14 cellular contexts compared by ENCODE assay signal in genomic region chr22:42794551-42795510, GRCh38.
DNase-seq lines count a peak whose midpoint lies in the region; ATAC-seq and TF ChIP-seq lines count a peak whose summit lies in the region.
"Had no signal": no experiment of that assay in that cellular context is flagged by ENCODE, and none has a peak within 500 bp of the region (broad histone marks: within the 10 kb centered on the region; RNA-seq: fewer than 3 reads in every experiment).

No MANE protein-coding gene starts in this region.

- no peaks in the 10 kb centered on the region for H3K79me2 ChIP-seq in GM23338 (replicated peaks; ENCODE audit: insufficient read depth)

- H3K9me3 ChIP-seq in WERI-Rb-1 (ENCODE audit: severe bottlenecking) (no peaks in the 10 kb centered on the region), spleen (no peaks in the 10 kb centered on the region)
- H3K9me3 ChIP-seq: breast epithelium, testis had no signal

- H3K27ac ChIP-seq in GM23338 (ENCODE audit: low read depth) (no peak overlapping the region), WERI-Rb-1 (no peak overlapping the region), spleen (peak overlapping the region; percentile 53 to 84 (median 70))
- H3K27ac ChIP-seq: breast epithelium, testis had no signal

- no peak overlapping the region for H2AFZ ChIP-seq in GM23338

- H3K27me3 ChIP-seq in GM23338 (ENCODE audit: insufficient read depth) = no peaks in the 10 kb centered on the region
- no peaks in the 10 kb centered on the region for H3K27me3 ChIP-seq in WERI-Rb-1 (ENCODE audit: insufficient read depth, low read depth, severe bottlenecking)
- no peaks in the 10 kb centered on the region for H3K27me3 ChIP-seq in spleen (replicated peaks in 1 of 7)
- H3K27me3 ChIP-seq: breast epithelium, testis had no signal

- H3K4me1 ChIP-seq in GM23338 (ENCODE audit: insufficient read depth) = no peaks in the 10 kb centered on the region
- peaks cover 0 to 63% (median 22%) of the 10 kb centered on the region in 6 donors for H3K4me1 ChIP-seq in spleen
- H3K4me1 ChIP-seq: breast epithelium had no signal

- intact Hi-C loops in spleen (cut with DNase I; ENCODE audit: low total_unique reads) = no loop called here

- H3K36me3 ChIP-seq in GM23338 (ENCODE audit: insufficient read depth) = no peaks in the 10 kb centered on the region
- peaks cover 5% of the 10 kb centered on the region; the same call in 1 of the 2 replicates for H3K36me3 ChIP-seq in WERI-Rb-1
- H3K36me3 ChIP-seq in spleen = peaks cover 0 to 71% (median 17%) of the 10 kb centered on the region in 6 donors
- H3K36me3 ChIP-seq: breast epithelium had no signal

- H3K27ac Mint-ChIP-seq in GM23338 = no peak overlapping the region

- H3K9me3 Mint-ChIP-seq in GM23338 = no peaks in the 10 kb centered on the region; the same call in 2 of the 3 replicates

- no peak for TF ChIP-seq POLR2A in spleen (IDR thresholded peaks at IDR 0.05)

- H3K4me3 ChIP-seq in GM23338 (no peak overlapping the region), WERI-Rb-1 (ENCODE audit: low read depth, low read length) (no peak overlapping the region), spleen (no peak overlapping the region)
- H3K4me3 ChIP-seq: breast epithelium, testis had no signal

- WGBS in spleen, 5 donors = 80 to 90% (median 86%) methylated on average over 25 of the region's 25 CpGs

- no peak overlapping the region for H3K4me2 ChIP-seq in GM23338

- TF ChIP-seq CTCF in GM23338 (conservative IDR thresholded peaks at IDR 0.05; ENCODE audit: low read depth in 2 of 2) = peak; percentile 40 to 71
- peak; percentile 52 for TF ChIP-seq CTCF in WERI-Rb-1 (IDR thresholded peaks at IDR 0.05; ENCODE audit: low read depth, low read length)
- peak in 2 of 11 experiments; percentile 10 to 21 for TF ChIP-seq CTCF in spleen (IDR thresholded peaks at IDR 0.05 in 8 of 11, conservative IDR thresholded peaks at IDR 0.05 in 3 of 11)

- no peak overlapping the region for H3K4me3 Mint-ChIP-seq in GM23338

- ATAC-seq in GM23338 (peak; percentile 65), HG03460 (IDR thresholded peaks at IDR 0.05; ENCODE audit: unreplicated experiment) (no peak), HG03442 (IDR thresholded peaks at IDR 0.05; ENCODE audit: unreplicated experiment) (no peak)

- H3K4me1 Mint-ChIP-seq in GM23338 = peaks cover 5% of the 10 kb centered on the region; the same call in 1 of the 3 replicates

- no peaks in the 10 kb centered on the region for H3K9me2 ChIP-seq in GM23338 (ENCODE audit: insufficient read depth)

- peak; percentile 50 for DNase-seq in GM23338 (ENCODE audit: low spot score)
- DNase-seq in WERI-Rb-1 = peak; percentile 36
- DNase-seq in iPS-NIHi7 (ENCODE audit: extremely low spot score) = peak; percentile 48
- DNase-seq in spleen = peak; percentile 80
- no peak for DNase-seq in NCI-H1417 (lab: John Stamatoyannopoulos, UW)
- DNase-seq in NCI-H128 (lab: John Stamatoyannopoulos, UW; ENCODE audit: unreplicated experiment) = no peak
- DNase-seq: activated effector memory CD4-positive, alpha-beta T cell treated with Interleukin-2 at 50 U/mL for 16 hours; Calu3; NCI-H345; T-helper 2 cell; testis had no signal

- H4K20me1 ChIP-seq in GM23338 (replicated peaks; ENCODE audit: insufficient read depth) = no peaks in the 10 kb centered on the region

- H3F3A ChIP-seq in GM23338 (replicated peaks; ENCODE audit: low read depth) = no peaks in the 10 kb centered on the region

- no peaks in the 10 kb centered on the region; the same call in 2 of the 3 replicates for H3K36me3 Mint-ChIP-seq in GM23338 (ENCODE audit: low read depth)

- no peaks in the 10 kb centered on the region for H3K27me3 Mint-ChIP-seq in GM23338 (ENCODE audit: insufficient read depth, low read depth, poor library complexity)

TF ChIP-seq in GM23338, 12 proteins besides CTCF, POLR2A, EP300 and RAD21 (continues in another document):
- TF ChIP-seq ETS1 (IDR thresholded peaks at IDR 0.05) (no peak), REST (IDR thresholded peaks at IDR 0.05; ENCODE audit: unreplicated experiment) (no peak), ZNF331 (CRISPR knock-in tag; IDR thresholded peaks at IDR 0.05; ENCODE audit: low read depth) (no peak), ZNF114 (CRISPR knock-in tag; IDR thresholded peaks at IDR 0.05) (no peak)

Comparison
In these comparisons a context has a peak if more than half of its experiments do, and no peak if none do; other contexts are left out.
1. DNase-seq: peak in GM23338 (single experiment), WERI-Rb-1 (single experiment), iPS-NIHi7 (single experiment) and spleen (single experiment); none in NCI-H1417 (0 of 3) and NCI-H128 (single experiment).
2. H3K27ac ChIP-seq: peak in spleen (8 of 8); none in GM23338 (single experiment) and WERI-Rb-1 (single experiment).